Comparison of ENCODE assay signal across 18 cellular contexts in the genomic region with DNA sequence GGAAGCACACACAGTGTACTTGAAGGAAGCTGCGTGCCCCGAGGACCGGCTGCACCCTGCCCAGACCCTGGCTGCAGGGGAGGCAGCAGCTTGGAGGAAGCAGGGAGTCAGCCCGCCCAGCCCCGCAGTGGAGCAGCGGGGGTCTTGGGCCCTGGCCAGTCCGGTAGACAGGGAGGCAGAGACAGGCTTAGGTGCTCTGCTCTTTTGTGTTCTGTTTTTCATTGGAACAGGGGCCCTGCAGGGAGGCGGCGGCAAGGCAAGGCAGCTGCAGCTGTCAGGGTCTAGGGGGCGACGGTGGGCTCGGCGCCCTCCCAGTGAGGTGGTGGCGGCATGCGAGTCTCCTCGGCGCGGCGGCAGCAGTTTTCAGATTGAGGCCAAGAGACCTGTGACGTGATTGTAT. TPM values are rescaled to one million over a fixed set of nuclear protein-coding genes. Genes with fewer than 3 reads are reported as not detected.
DNase-seq lines count a peak whose midpoint lies in the region; ATAC-seq and TF ChIP-seq lines count a peak whose summit lies in the region.
"Had no signal": no experiment of that assay in that cellular context is flagged by ENCODE, and none has a peak within 500 bp of the region (broad histone marks: within the 10 kb centered on the region; RNA-seq: fewer than 3 reads in every experiment).

No MANE protein-coding gene starts in this region.

- 90% methylated on average over 20 of the region's 20 CpGs for WGBS in hepatocyte (ENCODE audit: low lambda C conversion rate, missing lambda C conversion rate)

- in situ Hi-C loops in G401 (cut with HindIII; ENCODE audit: low sequenced_read_pairs), result no loop called here

- H3K36me3 ChIP-seq in A673 (ENCODE audit: insufficient read depth, low read length, poor library complexity, severe bottlenecking) (peaks cover 16% of the 10 kb centered on the region), WERI-Rb-1 (peaks cover 26% of the 10 kb centered on the region), hepatocyte (replicated peaks; ENCODE audit: insufficient read depth, low read depth) (no peaks in the 10 kb centered on the region)

- peaks cover 5% of the 10 kb centered on the region for H3K4me1 ChIP-seq in A673 (ENCODE audit: insufficient read depth, low read length, poor library complexity, severe bottlenecking)
- H3K4me1 ChIP-seq in hepatocyte (ENCODE audit: insufficient read depth), result no peaks in the 10 kb centered on the region

- H3K27me3 ChIP-seq in A673 (replicated peaks; ENCODE audit: insufficient read depth, low read depth, low read length, poor library complexity) (no peaks in the 10 kb centered on the region), WERI-Rb-1 (ENCODE audit: insufficient read depth, low read depth, severe bottlenecking) (no peaks in the 10 kb centered on the region), hepatocyte (no peaks in the 10 kb centered on the region)

- H3K9me3 ChIP-seq in A673 (ENCODE audit: low read depth, low read length, poor library complexity, severe bottlenecking) (no peaks in the 10 kb centered on the region), WERI-Rb-1 (ENCODE audit: severe bottlenecking) (no peaks in the 10 kb centered on the region), hepatocyte (ENCODE audit: low read depth) (no peaks in the 10 kb centered on the region)

- intact Hi-C loops in A673 (cut with micrococcal nuclease; ENCODE audit: unreplicated experiment), result no loop called here

- TF ChIP-seq CTCF in A673 (conservative IDR thresholded peaks at IDR 0.05; ENCODE audit: low read depth, low read length), result 0 out of 2 replicates have a peak, but pooled peaks have one; percentile 22
- peak; percentile 42 for TF ChIP-seq CTCF in WERI-Rb-1 (IDR thresholded peaks at IDR 0.05; ENCODE audit: low read depth, low read length)
- TF ChIP-seq CTCF in hepatocyte (IDR thresholded peaks at IDR 0.05; ENCODE audit: poor library complexity), result no peak

- H3K27ac ChIP-seq in A673 (ENCODE audit: low read depth, low read length, poor library complexity, severe bottlenecking) (no peak overlapping the region), WERI-Rb-1 (peak overlapping the region; percentile 61), hepatocyte (no peak overlapping the region)
- H3K27ac ChIP-seq: KMS-11 had no signal

- H2AFZ ChIP-seq in hepatocyte, result no peak overlapping the region

- CTCF ChIA-PET in A673 (lab: Charles Lee), result no interaction called here

- no peak for ATAC-seq in HG03571 (IDR thresholded peaks at IDR 0.05; ENCODE audit: unreplicated experiment)

- no peak for DNase-seq in A673 (ENCODE audit: low spot score)
- DNase-seq in G401 (ENCODE audit: low spot score), result peak; percentile 23
- peak; percentile 21 for DNase-seq in WERI-Rb-1
- peak; percentile 64 for DNase-seq in iPS-NIHi11 (ENCODE audit: low spot score)
- DNase-seq in NK-92 treated with Interleukin-12 subunit alpha and Interleukin-12 subunit beta, amount 100 ng/mL, for 24 hours (lab: John Stamatoyannopoulos, UW), result no peak
- DNase-seq in stimulated activated CD8-positive, alpha-beta memory T cell treated with anti-CD3 and anti-CD28 coated beads, Interleukin-4, amount 100 ng/mL, for 48 hours, result no peak
- no peak for DNase-seq in hepatocyte (ENCODE audit: low spot score)
- DNase-seq: ACHN; CD4-positive, alpha-beta T cell; NCI-H1092 treated with DMSO at 0.1 percent for 48 hours; NCI-H1694; NCI-H446; NCI-H774; SIG-M5; SW 1271 had no signal

- H3K4me2 ChIP-seq in hepatocyte, result no peak overlapping the region
- H3K4me2 ChIP-seq: KMS-11 had no signal

- H4K20me1 ChIP-seq in hepatocyte (ENCODE audit: insufficient read depth, poor library complexity, severe bottlenecking), result no peaks in the 10 kb centered on the region

- no TSS peak for BruUV-seq in A673 (replicated peaks; lab: Mats Ljungman, UMichigan)

- no peaks in the 10 kb centered on the region for H3K79me2 ChIP-seq in hepatocyte

- H3K4me3 ChIP-seq in A673 (ENCODE audit: low read depth, low read length, poor library complexity, severe bottlenecking), result no peak overlapping the region
- H3K4me3 ChIP-seq in WERI-Rb-1 (ENCODE audit: low read depth, low read length), result no peak overlapping the region
- H3K4me3 ChIP-seq in hepatocyte, result no peak overlapping the region

- POLR2A ChIA-PET in A673 (lab: Charles Lee; ENCODE audit: low non-redundant PET), result no interaction called here

- no peaks in the 10 kb centered on the region for H3K9me2 ChIP-seq in hepatocyte (replicated peaks; ENCODE audit: insufficient read depth)

RNA-seq across cellular contexts. Expression of gene TFCP2L1, which starts 53.3 kb away (rescaled TPM):
- total RNA-seq in A673 (2021) (0.04 TPM in 1 of 2 replicates, not detected in the other), hepatocyte (2.2 and 2.5 TPM in 2 replicates)
- 0.03 TPM in 1 of 2 replicates, not detected in the other for total RNA-seq in G401 (2014; rRNA removed; shearing (Covaris generic))
- polyA plus RNA-seq in hepatocyte, result 0.99 and 1.1 TPM in 2 replicates
- total RNA-seq: B cell had no signal

Comparison
In these comparisons a context has a peak if more than half of its experiments do, and no peak if none do; other contexts are left out.
1. DNase-seq: peak in G401 (single experiment), WERI-Rb-1 (single experiment) and iPS-NIHi11 (single experiment); none in A673 (single experiment), NK-92 treated with Interleukin-12 subunit alpha and Interleukin-12 subunit beta, amount 100 ng/mL, for 24 hours (single experiment), stimulated activated CD8-positive, alpha-beta memory T cell treated with anti-CD3 and anti-CD28 coated beads, Interleukin-4, amount 100 ng/mL, for 48 hours (single experiment) and hepatocyte (single experiment).